ENCODE assay signal across 8 cellular contexts in genomic region chrX:77893713-77894112, GRCh38. TPM values are rescaled to one million over a fixed set of nuclear protein-coding genes. Genes with fewer than 3 reads are reported as not detected.
DNase-seq lines count a peak whose midpoint lies in the region; ATAC-seq and TF ChIP-seq lines count a peak whose summit lies in the region.

No MANE protein-coding gene starts in this region.

- H3K27ac Mint-ChIP-seq in activated T-cell treated with anti-CD3 and anti-CD28 coated beads, Interleukin-2, amount 50 U/mL, for 72 hours, result peak overlapping the region; percentile 100
- H3K27ac Mint-ChIP-seq in T-cell, result no peak overlapping the region
- H3K27ac Mint-ChIP-seq in stimulated activated naive B cell treated with anti-CD40 and anti-IgM and Interleukin-4, amounts not matched to agents 10 μg/mL and 1 μg/mL and 100 μg/mL, for 72 hours, result no peak overlapping the region

- H3K9me3 Mint-ChIP-seq in activated T-cell treated with anti-CD3 and anti-CD28 coated beads, Interleukin-2, amount 50 U/mL, for 72 hours, result no peaks in the 10 kb centered on the region
- no peaks in the 10 kb centered on the region for H3K9me3 Mint-ChIP-seq in T-cell
- no peaks in the 10 kb centered on the region for H3K9me3 Mint-ChIP-seq in stimulated activated naive B cell treated with anti-CD40 and anti-IgM and Interleukin-4, amounts not matched to agents 10 μg/mL and 1 μg/mL and 100 μg/mL, for 72 hours

- no peaks in the 10 kb centered on the region for H3K27me3 Mint-ChIP-seq in activated T-cell treated with anti-CD3 and anti-CD28 coated beads, Interleukin-2, amount 50 U/mL, for 72 hours (ENCODE audit: low read depth)
- H3K27me3 Mint-ChIP-seq in T-cell, result peaks cover 0 to 4% of the 10 kb centered on the region in 2 donors
- H3K27me3 Mint-ChIP-seq in stimulated activated naive B cell treated with anti-CD40 and anti-IgM and Interleukin-4, amounts not matched to agents 10 μg/mL and 1 μg/mL and 100 μg/mL, for 72 hours, result no peaks in the 10 kb centered on the region

- H3K27ac ChIP-seq in foreskin keratinocyte, result peak overlapping the region; percentile 97

- no peak for DNase-seq in activated T-cell treated with anti-CD3 and anti-CD28 coated beads, Interleukin-2, amount 50 U/mL, for 72 hours
- DNase-seq in activated T-cell treated with anti-CD3 and anti-CD28 coated beads for 4 hours, result no peak
- no peak for DNase-seq in T-cell
- no peak for DNase-seq in foreskin keratinocyte
- no peak for DNase-seq in stimulated activated naive B cell treated with anti-CD40 and anti-IgM and Interleukin-4, amounts not matched to agents 10 μg/mL and 1 μg/mL and 100 μg/mL, for 72 hours
- DNase-seq in OCI-M2 (lab: John Stamatoyannopoulos, UW; ENCODE audit: unreplicated experiment), result no peak
- no peak for DNase-seq in sciatic nerve (ENCODE audit: low spot score)
- DNase-seq in superior temporal gyrus (ENCODE audit: extremely low spot score), result no peak

- peaks cover 3 to 10% of the 10 kb centered on the region in 2 donors for H3K36me3 Mint-ChIP-seq in activated T-cell treated with anti-CD3 and anti-CD28 coated beads, Interleukin-2, amount 50 U/mL, for 72 hours (ENCODE audit: insufficient read depth in 2 of 2)
- peaks cover 14% of the 10 kb centered on the region for H3K36me3 Mint-ChIP-seq in T-cell
- H3K36me3 Mint-ChIP-seq in stimulated activated naive B cell treated with anti-CD40 and anti-IgM and Interleukin-4, amounts not matched to agents 10 μg/mL and 1 μg/mL and 100 μg/mL, for 72 hours, result peaks cover 3 to 10% of the 10 kb centered on the region in 2 donors

- H3K4me3 Mint-ChIP-seq in activated T-cell treated with anti-CD3 and anti-CD28 coated beads, Interleukin-2, amount 50 U/mL, for 72 hours, result peak overlapping the region; percentile 90 to 100
- H3K4me3 Mint-ChIP-seq in T-cell, result peak overlapping the region; percentile 13 to 97 (median 24)
- H3K4me3 Mint-ChIP-seq in stimulated activated naive B cell treated with anti-CD40 and anti-IgM and Interleukin-4, amounts not matched to agents 10 μg/mL and 1 μg/mL and 100 μg/mL, for 72 hours, result peak overlapping the region; percentile 13 to 62

- H3K4me1 ChIP-seq in foreskin keratinocyte, result no peaks in the 10 kb centered on the region

- intact Hi-C loops in sciatic nerve (cut with DNase I), result no loop called here

- CTCF ChIA-PET in T-cell (lab: Charles Lee), result interaction anchor here in 1 of 2 donors (1.5 kb wide), 1 partner anchor 132 kb away, joined by 3 read pairs; no protein-coding TSS in a partner anchor

- H3K4me1 Mint-ChIP-seq in activated T-cell treated with anti-CD3 and anti-CD28 coated beads, Interleukin-2, amount 50 U/mL, for 72 hours (ENCODE audit: low read depth), result peaks cover 29% of the 10 kb centered on the region
- peaks cover 30 to 38% (median 35%) of the 10 kb centered on the region in 3 donors for H3K4me1 Mint-ChIP-seq in T-cell
- H3K4me1 Mint-ChIP-seq in stimulated activated naive B cell treated with anti-CD40 and anti-IgM and Interleukin-4, amounts not matched to agents 10 μg/mL and 1 μg/mL and 100 μg/mL, for 72 hours, result peaks cover 8 to 22% of the 10 kb centered on the region in 2 donors

- POLR2A ChIA-PET in T-cell (lab: Charles Lee), result no interaction called here

- no peaks in the 10 kb centered on the region for H3K27me3 ChIP-seq in foreskin keratinocyte

- no peak for ATAC-seq in activated T-cell treated with anti-CD3 and anti-CD28 coated beads, Interleukin-2, amount 50 U/mL, for 72 hours (replicated peaks in 1 of 2)
- no peak for ATAC-seq in T-cell (replicated peaks in 1 of 4)
- ATAC-seq in foreskin keratinocyte, result no peak
- ATAC-seq in stimulated activated naive B cell treated with anti-CD40 and anti-IgM and Interleukin-4, amounts not matched to agents 10 μg/mL and 1 μg/mL and 100 μg/mL, for 72 hours (replicated peaks), result no peak
- no peak for ATAC-seq in sciatic nerve

- TF ChIP-seq CTCF in foreskin keratinocyte (conservative IDR thresholded peaks at IDR 0.05), result no peak

RNA-seq across cellular contexts. Expression of gene MAGT1, which starts 1.5 kb away (rescaled TPM):
- total RNA-seq in activated T-cell treated with anti-CD3 and anti-CD28 coated beads, Interleukin-2, amount 50 U/mL, for 72 hours, result 10 to 100 TPM; 29.6 to 35.0 TPM
- total RNA-seq in T-cell, result 10 to 100 TPM; 32.9 to 40.5 (median 35.5) TPM
- total RNA-seq in foreskin keratinocyte, result 52.8 and 63.6 TPM in 2 replicates
- 21.1 TPM in 2 replicates for polyA plus RNA-seq in foreskin keratinocyte
- 59.5 TPM for total RNA-seq in sciatic nerve

RNA-seq across cellular contexts. Expression of gene COX7B, which starts 5.6 kb away (rescaled TPM):
- total RNA-seq in activated T-cell treated with anti-CD3 and anti-CD28 coated beads, Interleukin-2, amount 50 U/mL, for 72 hours, result 100 to 1,000 TPM; 145 to 148 TPM
- 100 to 1,000 TPM; 101 to 119 (median 109) TPM for total RNA-seq in T-cell
- 396 and 408 TPM in 2 replicates for total RNA-seq in foreskin keratinocyte
- polyA plus RNA-seq in foreskin keratinocyte, result 546 and 558 TPM in 2 replicates
- 107 TPM for total RNA-seq in sciatic nerve

RNA-seq across cellular contexts. Expression of gene ATP7A, which starts 16.8 kb away (rescaled TPM):
- 10 to 100 TPM in 1 of 2 donors, 1 to 10 TPM in 1; 9.9 to 10.1 TPM for total RNA-seq in activated T-cell treated with anti-CD3 and anti-CD28 coated beads, Interleukin-2, amount 50 U/mL, for 72 hours
- total RNA-seq in T-cell (10 to 100 TPM; 11.2 to 13.6 (median 12.7) TPM), foreskin keratinocyte (3.8 and 3.9 TPM in 2 replicates), sciatic nerve (15.2 TPM)
- 0.51 and 0.53 TPM in 2 replicates for polyA plus RNA-seq in foreskin keratinocyte

Comparison
In these comparisons a context has a peak if more than half of its experiments do, and no peak if none do; other contexts are left out.
1. H3K4me3 Mint-ChIP-seq: peak in every context shown above with its lines; median percentile 95 in activated T-cell treated with anti-CD3 and anti-CD28 coated beads, Interleukin-2, amount 50 U/mL, for 72 hours; 38 in stimulated activated naive B cell treated with anti-CD40 and anti-IgM and Interleukin-4, amounts not matched to agents 10 μg/mL and 1 μg/mL and 100 μg/mL, for 72 hours; 24 in T-cell.